In genomic region chr10:21053953-21054352, GRCh38 we compare ENCODE assay signal across 21 cellular contexts.
DNase-seq lines count a peak whose midpoint lies in the region; ATAC-seq, FAIRE-seq and TF ChIP-seq lines count a peak whose summit lies in the region.
"Had no signal": no experiment of that assay in that cellular context is flagged by ENCODE, and none has a peak within 500 bp of the region (broad histone marks: within the 10 kb centered on the region; RNA-seq: fewer than 3 reads in every experiment).

No MANE protein-coding gene starts in this region.

- CTCF ChIA-PET in A549 (lab: Yijun Ruan, JAX), result interaction anchor here (1.6 kb wide), 1 partner anchor 13 kb away, joined by 5 read pairs; no protein-coding TSS in a partner anchor
- CTCF ChIA-PET in IMR-90 (lab: Yijun Ruan, JAX), result no interaction called here
- CTCF ChIA-PET in K562 (lab: Yijun Ruan, JAX; ENCODE audit: low intra/inter-chr PET ratio), result no interaction called here

- H3K9me1 ChIP-seq in IMR-90 (ENCODE audit: insufficient read depth, low read length) (no peaks in the 10 kb centered on the region), K562 (ENCODE audit: control insufficient read depth, insufficient read depth, low read length) (no peaks in the 10 kb centered on the region)

- WGBS in A549 (ENCODE audit: missing lambda C conversion rate), result 91% methylated on average over 3 of the region's 3 CpGs
- no CpG with 5 or more reads among the region's 3 CpGs for WGBS in IMR-90 (ENCODE audit: extremely low coverage in 2 of 2, insufficient read length in 1 of 2), 2 experiments
- whole genome bisulfite sequencing in K562 (ENCODE audit: insufficient coverage, low coverage, missing lambda C conversion rate), result 61% methylated on average over 3 of the region's 3 CpGs
- 98 to 99% methylated on average over 3 of the region's 3 CpGs for WGBS in pancreas, 2 donors

- no peak for TF ChIP-seq POLR2A in A549 (IDR thresholded peaks at IDR 0.05; ENCODE audit: low read length)
- TF ChIP-seq POLR2A in IMR-90 (IDR thresholded peaks at IDR 0.05; ENCODE audit: low read depth, low read length), result no peak
- no peak for TF ChIP-seq POLR2A in K562 (conservative IDR thresholded peaks at IDR 0.05)
- no peak for TF ChIP-seq POLR2A in breast epithelium (IDR thresholded peaks at IDR 0.05)

- intact Hi-C loops in IMR-90 (cut with micrococcal nuclease), result no loop called here
- intact Hi-C loops in K562 (cut with micrococcal nuclease), result no loop called here
- intact Hi-C loops in pancreas (cut with DNase I), result no loop called here
- intact Hi-C loops in breast epithelium (cut with DNase I; ENCODE audit: low total_unique reads), result loop anchor here (5.0 kb wide), 1 partner anchor 853 kb away; no protein-coding TSS in a partner anchor

- no peak overlapping the region for H3K27ac ChIP-seq in A549
- no peak overlapping the region for H3K27ac ChIP-seq in IMR-90 (ENCODE audit: insufficient read depth, low read length)
- H3K27ac ChIP-seq in K562 (ENCODE audit: extremely low read depth, low read depth, low read length), result no peak overlapping the region
- H3K27ac ChIP-seq in pancreas, result no peak overlapping the region
- H3K27ac ChIP-seq in breast epithelium, result no peak overlapping the region
- H3K27ac ChIP-seq: BLaER1 treated with 17β-estradiol and CSF1 and Interleukin-3, amounts not matched to agents 10 nM and 100 nM; C4-2B had no signal

- no peak overlapping the region for H2BK5ac ChIP-seq in IMR-90 (ENCODE audit: low read depth, low read length, poor library complexity, severe bottlenecking)

- H3K9ac ChIP-seq in IMR-90 (ENCODE audit: low read depth, low read length) (no peak overlapping the region), K562 (ENCODE audit: insufficient read depth in 1 of 2, low read depth in 2 of 2, low read length in 2 of 2) (no peak overlapping the region)
- H3K9ac ChIP-seq: BLaER1 treated with 17β-estradiol and CSF1 and Interleukin-3, amounts not matched to agents 10 nM and 100 nM had no signal

- in situ Hi-C loops in IMR-90 (cut with MboI; ENCODE audit: low sequenced_read_pairs) (no loop called here), K562 (cut with MboI) (loop anchor here (25.0 kb wide), 1 partner anchor 908 kb away; no protein-coding TSS in a partner anchor), KBM-7 (cut with MboI; ENCODE audit: low pct_unique_long_range_greater_than_20kb, low sequenced_read_pairs) (no loop called here)

- no peak overlapping the region for H4K8ac ChIP-seq in IMR-90 (ENCODE audit: low read depth in 2 of 2, low read length in 2 of 2)

- POLR2A ChIA-PET in A549 (lab: Yijun Ruan, JAX) (no interaction called here), IMR-90 (lab: Charles Lee; ENCODE audit: unreplicated experiment) (no interaction called here), K562 (lab: Yijun Ruan, JAX) (no interaction called here)

- H3K4ac ChIP-seq in IMR-90 (ENCODE audit: low read depth, low read length), result no peak overlapping the region

- H3K4me1 ChIP-seq in A549 (no peaks in the 10 kb centered on the region), IMR-90 (ENCODE audit: control insufficient read depth, insufficient read depth, low read length) (no peaks in the 10 kb centered on the region), K562 (replicated peaks in 1 of 2; ENCODE audit: control insufficient read depth in 2 of 2, insufficient read depth in 2 of 2, low read length in 2 of 2) (peaks cover 0 to 7% of the 10 kb centered on the region in 2 experiments; a peak in 3 of 5 replicates), pancreas (no peaks in the 10 kb centered on the region), breast epithelium (no peaks in the 10 kb centered on the region)
- H3K4me1 ChIP-seq: Caco-2 had no signal

- H3K27me3 ChIP-seq in IMR-90 (ENCODE audit: control insufficient read depth, insufficient read depth, low read length), result no peaks in the 10 kb centered on the region
- H3K27me3 ChIP-seq in K562 (ENCODE audit: control insufficient read depth in 2 of 2, insufficient read depth in 2 of 2, low read length in 2 of 2), result no peaks in the 10 kb centered on the region; a peak in 1 of 5 replicates
- no peaks in the 10 kb centered on the region for H3K27me3 ChIP-seq in pancreas
- H3K27me3 ChIP-seq in breast epithelium, result no peaks in the 10 kb centered on the region
- H3K27me3 ChIP-seq: BLaER1 treated with 17β-estradiol and CSF1 and Interleukin-3, amounts not matched to agents 10 nM and 100 nM had no signal

- no peak overlapping the region for H2BK120ac ChIP-seq in IMR-90 (ENCODE audit: low read depth, low read length)

- H3K14ac ChIP-seq in IMR-90 (replicated peaks; ENCODE audit: low read depth, low read length), result no peak overlapping the region

- H3K36me3 ChIP-seq in IMR-90 (ENCODE audit: control insufficient read depth, insufficient read depth, low read length) (no peaks in the 10 kb centered on the region), K562 (ENCODE audit: control insufficient read depth, insufficient read depth, low read length) (no peaks in the 10 kb centered on the region), pancreas (no peaks in the 10 kb centered on the region), breast epithelium (peaks cover under 1% of the 10 kb centered on the region)
- H3K36me3 ChIP-seq: BLaER1 treated with 17β-estradiol and CSF1 and Interleukin-3, amounts not matched to agents 10 nM and 100 nM had no signal

- H3K4me2 ChIP-seq in A549 (no peak overlapping the region), IMR-90 (ENCODE audit: low read depth, low read length) (no peak overlapping the region), K562 (ENCODE audit: insufficient read depth, low read length) (no peak overlapping the region)
- H3K4me2 ChIP-seq: BLaER1 treated with 17β-estradiol and CSF1 and Interleukin-3, amounts not matched to agents 10 nM and 100 nM had no signal

- H3K56ac ChIP-seq in IMR-90 (ENCODE audit: extremely low read depth, insufficient read depth, low read length), result no peak overlapping the region

- ATAC-seq in A549, result no peak
- no peak for ATAC-seq in IMR-90 (ENCODE audit: low read depth)
- no peak for ATAC-seq in K562
- ATAC-seq in pancreas, result no peak
- ATAC-seq: CD8-positive, alpha-beta T cell had no signal

- no peak overlapping the region for H2BK15ac ChIP-seq in IMR-90 (ENCODE audit: low read depth, low read length)

- no peak overlapping the region for H3K23ac ChIP-seq in IMR-90 (ENCODE audit: low read depth, low read length)

- no peaks in the 10 kb centered on the region for H4K20me1 ChIP-seq in IMR-90 (ENCODE audit: insufficient read depth, low read length)
- H4K20me1 ChIP-seq in K562 (replicated peaks; ENCODE audit: control insufficient read depth, insufficient read depth, low read length), result no peaks in the 10 kb centered on the region
- H4K20me1 ChIP-seq: BLaER1 treated with 17β-estradiol and CSF1 and Interleukin-3, amounts not matched to agents 10 nM and 100 nM had no signal

- no peak overlapping the region for H2AK9ac ChIP-seq in IMR-90 (replicated peaks; ENCODE audit: low read depth, low read length, poor library complexity)

- FAIRE-seq in A549 (lab: Jason Lieb, UNC), result no peak
- FAIRE-seq in K562 (lab: Jason Lieb, UNC), result no peak
- FAIRE-seq in pancreas (lab: Jason Lieb, UNC), result no peak
- FAIRE-seq: A204.1, D721Med, G401.6, GM12891, GM19239 had no signal

- TF ChIP-seq RAD21 in A549 (conservative IDR thresholded peaks at IDR 0.05 in 1 of 2, IDR thresholded peaks at IDR 0.05 in 1 of 2), result no peak
- no peak for TF ChIP-seq RAD21 in IMR-90 (IDR thresholded peaks at IDR 0.05; ENCODE audit: low read length)
- TF ChIP-seq RAD21 in K562 (CRISPR knock-in tag; conservative IDR thresholded peaks at IDR 0.05 in 1 of 2, IDR thresholded peaks at IDR 0.05 in 1 of 2), result no peak

- no peaks in the 10 kb centered on the region for H3K79me1 ChIP-seq in IMR-90 (ENCODE audit: low read depth in 1 of 2, low read length in 2 of 2)

- no peak overlapping the region for H3K18ac ChIP-seq in IMR-90 (ENCODE audit: low read depth, low read length)

- H3K9me3 ChIP-seq in A549 (peaks cover 11% of the 10 kb centered on the region; the same call in 2 of the 3 replicates), IMR-90 (ENCODE audit: control insufficient read depth, insufficient read depth, low read length) (no peaks in the 10 kb centered on the region; the same call in 1 of the 2 replicates), K562 (replicated peaks; ENCODE audit: control insufficient read depth, insufficient read depth, low read depth, low read length) (0 out of 2 replicates have a peak, but pooled peaks cover under 1% of the 10 kb centered on the region), pancreas (no peaks in the 10 kb centered on the region), breast epithelium (peaks cover 0 to 7% of the 10 kb centered on the region in 2 donors)

- no peak overlapping the region for H4K91ac ChIP-seq in IMR-90 (ENCODE audit: insufficient read depth, low read depth, low read length)

- BruUV-seq in IMR-90 (replicated peaks; lab: Mats Ljungman, UMichigan), result no TSS peak
- BruUV-seq in K562 (replicated peaks; lab: Mats Ljungman, UMichigan), result no TSS peak

- no peak overlapping the region for H2AK5ac ChIP-seq in IMR-90 (ENCODE audit: low read depth, low read length)

- dilution Hi-C loops in IMR-90 (cut with HindIII; ENCODE audit: low sequenced_read_pairs, unreplicated experiment), result no loop called here

- no peaks in the 10 kb centered on the region for H3K79me2 ChIP-seq in K562 (ENCODE audit: control insufficient read depth, insufficient read depth, low read length)

- no peak overlapping the region for H3K4me3 ChIP-seq in A549
- no peak overlapping the region for H3K4me3 ChIP-seq in IMR-90 (ENCODE audit: insufficient read depth, low read depth, low read length)
- H3K4me3 ChIP-seq in K562, result no peak overlapping the region
- no peak overlapping the region for H3K4me3 ChIP-seq in pancreas
- H3K4me3 ChIP-seq in breast epithelium, result no peak overlapping the region
- H3K4me3 ChIP-seq: BLaER1 treated with 17β-estradiol and CSF1 and Interleukin-3, amounts not matched to agents 10 nM and 100 nM had no signal

- no peak overlapping the region for H4K5ac ChIP-seq in IMR-90 (ENCODE audit: low read depth, low read length)

- no peak for TF ChIP-seq CTCF in A549 (IDR thresholded peaks at IDR 0.05)
- TF ChIP-seq CTCF in IMR-90 (conservative IDR thresholded peaks at IDR 0.05; ENCODE audit: low read depth, low read length), result no peak
- TF ChIP-seq CTCF in K562 (IDR thresholded peaks at IDR 0.05 in 2 of 3, conservative IDR thresholded peaks at IDR 0.05 in 1 of 3; ENCODE audit: insufficient read depth in 2 of 3, low read depth in 1 of 3, low read length in 3 of 3), result no peak
- TF ChIP-seq CTCF in pancreas (IDR thresholded peaks at IDR 0.05), result no peak
- no peak for TF ChIP-seq CTCF in breast epithelium (IDR thresholded peaks at IDR 0.05)

- TF ChIP-seq EP300 in A549 (IDR thresholded peaks at IDR 0.05) (no peak), K562 (IDR thresholded peaks at IDR 0.05; ENCODE audit: low read length) (no peak)

- no peak overlapping the region for H2AFZ ChIP-seq in IMR-90 (replicated peaks; ENCODE audit: low read length, poor library complexity)
- H2AFZ ChIP-seq in K562 (ENCODE audit: low read depth, low read length), result no peak overlapping the region

- no peak overlapping the region for H2BK20ac ChIP-seq in IMR-90 (ENCODE audit: low read depth, low read length)

- DNase-seq in A549 (ENCODE audit: low read depth in 1 of 2, low spot score in 1 of 2) (no peak), IMR-90 (no peak), K562 (ENCODE audit: extremely low read depth in 1 of 4, low spot score in 3 of 4) (no peak), pancreas (no peak), breast epithelium (ENCODE audit: low spot score in 2 of 2) (no peak), KBM-7 (no peak)
- DNase-seq: 8988T; AML-193; Caco-2; Calu3; CD4-positive, alpha-beta T cell; CD8-positive, alpha-beta T cell; DMS79 treated with DMSO at 0.1 percent for 48 hours; GF-D8 had no signal

Comparison
In these comparisons a context has a peak if more than half of its experiments do, and no peak if none do; other contexts are left out.
1. Of the 35 proteins assayed by ChIP-seq in both K562 and A549: peak only in K562: none; only in A549: none; in both: MAFK; in neither: 34.